20 cellular contexts compared by ENCODE assay signal in genomic region chr17:43528319-43528987, GRCh38. TPM values are rescaled to one million over a fixed set of nuclear protein-coding genes. Genes with fewer than 3 reads are reported as not detected.
DNase-seq lines count a peak whose midpoint lies in the region; ATAC-seq, FAIRE-seq and TF ChIP-seq lines count a peak whose summit lies in the region.
"Had no signal": no experiment of that assay in that cellular context is flagged by ENCODE, and none has a peak within 500 bp of the region (broad histone marks: within the 10 kb centered on the region; RNA-seq: fewer than 3 reads in every experiment).

No MANE protein-coding gene starts in this region.

- peaks cover 3% of the 10 kb centered on the region for H4K20me1 ChIP-seq in astrocyte (ENCODE audit: insufficient read depth, low read length)

- peaks cover 10% of the 10 kb centered on the region for H3K36me3 ChIP-seq in astrocyte (ENCODE audit: insufficient read depth, low read length)
- H3K36me3 ChIP-seq in psoas muscle (ENCODE audit: insufficient read depth in 1 of 2, low read depth in 1 of 2): peaks cover 12 to 33% of the 10 kb centered on the region in 2 donors
- H3K36me3 ChIP-seq: colonic mucosa, uterus had no signal

- intact Hi-C loops in left colon (cut with DNase I, micrococcal nuclease): no loop called here
- intact Hi-C loops in psoas muscle (cut with DNase I): no loop called here

- H3K4me1 ChIP-seq in astrocyte (ENCODE audit: insufficient read depth, low read length) (peaks cover 24% of the 10 kb centered on the region), psoas muscle (peaks cover 27% of the 10 kb centered on the region)
- H3K4me1 ChIP-seq: colonic mucosa had no signal

- H3K4me3 ChIP-seq in astrocyte (ENCODE audit: insufficient read depth, low read depth, low read length) (no peak overlapping the region), psoas muscle (no peak overlapping the region)
- H3K4me3 ChIP-seq: colonic mucosa, left lung, uterus had no signal

- no peak overlapping the region for H3K27ac ChIP-seq in astrocyte (ENCODE audit: low read depth, low read length)
- peak overlapping the region; percentile 25 for H3K27ac ChIP-seq in psoas muscle
- H3K27ac ChIP-seq: colonic mucosa, left lung, uterus had no signal

- no peaks in the 10 kb centered on the region for H3K9me3 Mint-ChIP-seq in HFFc6
- no peaks in the 10 kb centered on the region for H3K9me3 Mint-ChIP-seq in astrocyte (ENCODE audit: unreplicated experiment)
- H3K9me3 Mint-ChIP-seq: activated T-cell treated with anti-CD3 and anti-CD28 coated beads, Interleukin-2, amount 50 U/mL, for 4 hours; nephron; stimulated activated naive B cell treated with anti-CD40 and anti-IgM and Interleukin-4, amounts not matched to agents 10 μg/mL and 1 μg/mL and 100 μg/mL, for 72 hours had no signal

- WGBS in psoas muscle, 3 donors: 31 to 49% (median 46%) methylated on average over 13 of the region's 13 CpGs

- no peaks in the 10 kb centered on the region for H3K27me3 ChIP-seq in astrocyte (ENCODE audit: insufficient read depth, low read length)
- no peaks in the 10 kb centered on the region for H3K27me3 ChIP-seq in psoas muscle (ENCODE audit: insufficient read depth in 3 of 3, low read length in 2 of 3)
- H3K27me3 ChIP-seq: colonic mucosa, left lung, uterus had no signal

- no peak for FAIRE-seq in astrocyte (lab: Jason Lieb, UNC)
- FAIRE-seq in RCC 7860 (lab: Jason Lieb, UNC): no peak

- no peak overlapping the region for H3K9ac ChIP-seq in astrocyte (ENCODE audit: low read length)

- no peak overlapping the region for H3K4me2 ChIP-seq in astrocyte (ENCODE audit: low read length)

- H3K36me3 Mint-ChIP-seq in HFFc6 (ENCODE audit: low read depth): peaks cover 6% of the 10 kb centered on the region; the same call in 1 of the 2 replicates
- peaks cover 15% of the 10 kb centered on the region for H3K36me3 Mint-ChIP-seq in astrocyte (ENCODE audit: low read depth, unreplicated experiment)

- H3K4me3 Mint-ChIP-seq in HFFc6 (no peak overlapping the region), astrocyte (ENCODE audit: unreplicated experiment) (peak overlapping the region; percentile 12)
- H3K4me3 Mint-ChIP-seq: activated T-cell treated with anti-CD3 and anti-CD28 coated beads, Interleukin-2, amount 50 U/mL, for 4 hours; nephron; stimulated activated naive B cell treated with anti-CD40 and anti-IgM and Interleukin-4, amounts not matched to agents 10 μg/mL and 1 μg/mL and 100 μg/mL, for 72 hours had no signal

- no peaks in the 10 kb centered on the region for H3K79me2 ChIP-seq in astrocyte (ENCODE audit: insufficient read depth, low read length)

- peaks cover 36% of the 10 kb centered on the region for H3K4me1 Mint-ChIP-seq in HFFc6 (ENCODE audit: low read depth)
- peaks cover 44% of the 10 kb centered on the region for H3K4me1 Mint-ChIP-seq in astrocyte (ENCODE audit: low read depth, unreplicated experiment)

- H2AFZ ChIP-seq in astrocyte (ENCODE audit: low read depth, low read length): no peak overlapping the region

- TF ChIP-seq CTCF in HFFc6 (IDR thresholded peaks at IDR 0.05): no peak
- no peak for TF ChIP-seq CTCF in astrocyte (IDR thresholded peaks at IDR 0.05; ENCODE audit: insufficient read depth, low read depth, low read length)
- TF ChIP-seq CTCF in psoas muscle (IDR thresholded peaks at IDR 0.05): no peak

- H3K27ac Mint-ChIP-seq in HFFc6: peak overlapping the region; percentile 59; the same call in 1 of the 2 replicates
- H3K27ac Mint-ChIP-seq in astrocyte (ENCODE audit: unreplicated experiment): peak overlapping the region; percentile 66

- peak; percentile 48 for ATAC-seq in left colon
- ATAC-seq in psoas muscle: peak; percentile 58 to 71 (median 65)
- ATAC-seq in GM21786 (IDR thresholded peaks at IDR 0.05; ENCODE audit: unreplicated experiment): no peak
- ATAC-seq in GM21360 (IDR thresholded peaks at IDR 0.05; ENCODE audit: unreplicated experiment): no peak
- ATAC-seq: activated T-cell treated with anti-CD3 and anti-CD28 coated beads, Interleukin-2, amount 50 U/mL, for 4 hours; left lung; stimulated activated naive B cell treated with anti-CD40 and anti-IgM and Interleukin-4, amounts not matched to agents 10 μg/mL and 1 μg/mL and 100 μg/mL, for 72 hours had no signal

- H3K27me3 Mint-ChIP-seq in HFFc6 (ENCODE audit: insufficient read depth) (no peaks in the 10 kb centered on the region), astrocyte (ENCODE audit: low read depth, unreplicated experiment) (no peaks in the 10 kb centered on the region)
- H3K27me3 Mint-ChIP-seq: stimulated activated naive B cell treated with anti-CD40 and anti-IgM and Interleukin-4, amounts not matched to agents 10 μg/mL and 1 μg/mL and 100 μg/mL, for 72 hours had no signal

- DNase-seq in HFFc6: no peak
- DNase-seq in astrocyte (ENCODE audit: low read depth): peak; percentile 21
- DNase-seq in left colon: peak in 1 of 2 donors; percentile 52
- DNase-seq in psoas muscle: peak; percentile 45 to 67
- DNase-seq in DMS53 treated with DMSO at 0.1 percent for 48 hours (lab: John Stamatoyannopoulos, UW; ENCODE audit: unreplicated experiment): no peak
- DNase-seq in RCC 7860 (ENCODE audit: low spot score): no peak
- DNase-seq: activated CD4-positive, alpha-beta T cell treated with anti-CD3 and anti-CD28 coated beads, Interleukin-2, amount 50 U/mL, for 48 hours; activated T-cell treated with anti-CD3 and anti-CD28 coated beads, Interleukin-2, amount 50 U/mL, for 4 hours; AML-193; amniotic stem cell; colonic mucosa; hippocampal formation; left lung; NCI-H2107; SHP77; stimulated activated naive B cell treated with anti-CD40 and anti-IgM and Interleukin-4, amounts not matched to agents 10 μg/mL and 1 μg/mL and 100 μg/mL, for 72 hours; uterus had no signal

- H3K9me3 ChIP-seq in astrocyte (ENCODE audit: insufficient read depth, low read depth, low read length) (no peaks in the 10 kb centered on the region), psoas muscle (no peaks in the 10 kb centered on the region)
- H3K9me3 ChIP-seq: colonic mucosa, left lung, uterus had no signal

RNA-seq across cellular contexts. Expression of gene ETV4, which starts 17.7 kb away (rescaled TPM):
- 1 to 10 TPM; 4.7 to 6.9 (median 5.8) TPM for total RNA-seq in HFFc6 (2021; fragmentation: NEBNext Ultra II Directional; extraction: Animal tissue kit (Norgen Biotek cat#: 25700))
- total RNA-seq in astrocyte (10.6 and 11.4 TPM in 2 replicates), left colon (under 1 TPM; 0.89 to 0.95 TPM), psoas muscle (under 1 TPM; 0.21 to 0.44 (median 0.27) TPM)
- polyA plus RNA-seq in psoas muscle: under 1 TPM; 0.25 to 0.34 (median 0.31) TPM

RNA-seq across cellular contexts. Expression of gene DHX8, which starts 44.7 kb away (rescaled TPM):
- total RNA-seq in HFFc6 (2021; fragmentation: NEBNext Ultra II Directional; extraction: Animal tissue kit (Norgen Biotek cat#: 25700)): 10 to 100 TPM; 57.2 to 65.6 (median 61.7) TPM
- total RNA-seq in astrocyte (48.5 and 61.1 TPM in 2 replicates), left colon (10 to 100 TPM; 42.5 to 49.8 TPM), psoas muscle (10 to 100 TPM; 22.5 to 42.5 (median 27.9) TPM)
- 10 to 100 TPM; 13.4 to 28.3 (median 21.7) TPM for polyA plus RNA-seq in psoas muscle

Comparison
In these comparisons a context has a peak if more than half of its experiments do, and no peak if none do; other contexts are left out.
1. DNase-seq: peak in astrocyte (single experiment) and psoas muscle (2 of 2); none in HFFc6 (single experiment), DMS53 treated with DMSO at 0.1 percent for 48 hours (single experiment) and RCC 7860 (single experiment).
2. ATAC-seq: peak in left colon (single experiment) and psoas muscle (4 of 4); none in GM21786 (single experiment) and GM21360 (single experiment).